8 cellular contexts compared by ENCODE assay signal in the genomic region with DNA sequence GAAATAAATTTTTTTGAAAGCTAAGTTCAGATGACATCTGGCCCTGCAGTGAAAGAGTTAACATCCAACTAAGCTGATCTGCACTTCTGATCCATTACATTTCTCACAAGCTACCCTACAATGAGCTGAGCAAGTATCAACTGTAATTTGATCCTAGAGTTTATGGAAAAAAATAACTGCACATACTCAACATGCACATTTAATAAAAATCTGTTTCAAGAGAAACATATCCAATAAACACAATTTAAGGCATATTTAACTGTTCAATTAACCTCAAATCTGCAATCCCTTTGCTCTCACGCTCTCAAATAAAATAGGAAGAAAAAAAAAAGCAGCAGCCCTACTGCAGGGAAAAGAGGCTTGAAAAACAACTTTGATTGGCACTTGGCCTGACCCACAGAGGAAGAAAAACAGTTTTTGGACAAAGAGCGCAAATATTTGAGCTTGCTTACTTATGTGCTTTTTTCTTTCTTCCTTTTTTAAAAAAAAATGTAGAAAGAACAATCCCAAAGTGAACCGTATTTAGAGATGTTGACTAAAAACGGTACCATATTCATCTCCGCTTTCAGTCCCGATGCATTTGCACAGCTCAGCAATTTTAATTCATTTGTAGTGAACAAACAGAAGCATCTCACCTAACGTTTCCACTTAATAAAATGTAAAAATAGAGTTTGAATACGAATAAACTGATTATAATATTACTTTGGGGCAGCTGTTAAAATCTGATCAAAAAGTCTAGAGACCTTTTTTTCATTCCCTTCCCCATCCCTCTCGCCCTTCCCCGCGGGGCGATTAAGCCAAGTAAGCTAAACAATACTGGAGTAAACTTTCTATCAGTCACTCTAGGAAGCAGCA. TPM values are rescaled to one million over a fixed set of nuclear protein-coding genes. Genes with fewer than 3 reads are reported as not detected.
A peak's percentile ranks its signal among the peaks of the same experiment; 100 is the strongest.
DNase-seq lines count a peak whose midpoint lies in the region; ATAC-seq and TF ChIP-seq lines count a peak whose summit lies in the region.

No MANE protein-coding gene starts in this region.

- peak overlapping the region; percentile 86 to 97 (median 94) for H3K4me3 ChIP-seq in Peyer's patch
- H3K4me3 ChIP-seq in endocrine pancreas (ENCODE audit: control insufficient read depth, insufficient read depth, low read length): peak overlapping the region; percentile 90

- no peak for TF ChIP-seq POLR2A in Peyer's patch (IDR thresholded peaks at IDR 0.05)

- no peak for ATAC-seq in activated T-cell treated with anti-CD3 and anti-CD28 coated beads, Interleukin-2, amount 50 U/mL, for 4 hours
- ATAC-seq in naive thymus-derived CD8-positive, alpha-beta T cell: no peak
- ATAC-seq in GM21737 (IDR thresholded peaks at IDR 0.05; ENCODE audit: unreplicated experiment) (no peak), HG03378 (IDR thresholded peaks at IDR 0.05; ENCODE audit: unreplicated experiment) (no peak), GM19328 (IDR thresholded peaks at IDR 0.05; ENCODE audit: unreplicated experiment) (no peak)

- POLR2A ChIA-PET in naive thymus-derived CD8-positive, alpha-beta T cell (lab: Charles Lee): interaction anchor here (0.6 to 5.1 kb wide), 13 partner anchors 15 to 481 kb away, joined by 3 to 71 read pairs (median 4); no protein-coding TSS in a partner anchor

- H3K4me1 ChIP-seq in Peyer's patch (peaks cover 0 to 10% (median 3%) of the 10 kb centered on the region in 4 donors), endocrine pancreas (ENCODE audit: control insufficient read depth, insufficient read depth, low read length) (peaks cover 26% of the 10 kb centered on the region)

- H3K27me3 ChIP-seq in Peyer's patch: no peaks in the 10 kb centered on the region
- no peaks in the 10 kb centered on the region for H3K27me3 ChIP-seq in endocrine pancreas (ENCODE audit: control insufficient read depth, insufficient read depth, low read length)

- DNase-seq in activated T-cell treated with anti-CD3 and anti-CD28 coated beads, Interleukin-2, amount 50 U/mL, for 4 hours: no peak
- no peak for DNase-seq in activated T-cell treated with anti-CD3 and anti-CD28 coated beads, Interleukin-2, amount 50 U/mL, for 1 hour
- DNase-seq in Peyer's patch: no peak
- peak in 2 of 10 donors; percentile 3 to 22 for DNase-seq in naive thymus-derived CD8-positive, alpha-beta T cell

- peak overlapping the region; percentile 96 for H3K4me3 Mint-ChIP-seq in activated T-cell treated with anti-CD3 and anti-CD28 coated beads, Interleukin-2, amount 50 U/mL, for 4 hours
- H3K4me3 Mint-ChIP-seq in naive thymus-derived CD8-positive, alpha-beta T cell: peak overlapping the region in 8 of 10 donors; percentile 89 to 98 (median 94)

- H3K27me3 Mint-ChIP-seq in activated T-cell treated with anti-CD3 and anti-CD28 coated beads, Interleukin-2, amount 50 U/mL, for 4 hours (ENCODE audit: low read depth): no peaks in the 10 kb centered on the region
- no peaks in the 10 kb centered on the region for H3K27me3 Mint-ChIP-seq in naive thymus-derived CD8-positive, alpha-beta T cell

- H3K9me3 Mint-ChIP-seq in activated T-cell treated with anti-CD3 and anti-CD28 coated beads, Interleukin-2, amount 50 U/mL, for 4 hours: no peaks in the 10 kb centered on the region
- no peaks in the 10 kb centered on the region for H3K9me3 Mint-ChIP-seq in naive thymus-derived CD8-positive, alpha-beta T cell

- H3K27ac ChIP-seq in Peyer's patch: peak overlapping the region; percentile 87 to 99 (median 92)

- peaks cover 61% of the 10 kb centered on the region for H3K4me1 Mint-ChIP-seq in activated T-cell treated with anti-CD3 and anti-CD28 coated beads, Interleukin-2, amount 50 U/mL, for 4 hours (ENCODE audit: low read depth)
- peaks cover 8 to 66% (median 31%) of the 10 kb centered on the region in 4 donors for H3K4me1 Mint-ChIP-seq in naive thymus-derived CD8-positive, alpha-beta T cell

- H3K36me3 Mint-ChIP-seq in activated T-cell treated with anti-CD3 and anti-CD28 coated beads, Interleukin-2, amount 50 U/mL, for 4 hours (ENCODE audit: insufficient read depth): peaks cover 9% of the 10 kb centered on the region
- H3K36me3 Mint-ChIP-seq in naive thymus-derived CD8-positive, alpha-beta T cell: peaks cover 0 to 11% (median 0%) of the 10 kb centered on the region in 3 donors

- no peak for TF ChIP-seq CTCF in Peyer's patch (IDR thresholded peaks at IDR 0.05)

- H3K9ac ChIP-seq in endocrine pancreas (ENCODE audit: control insufficient read depth, insufficient read depth, low read length): no peak overlapping the region

- peak overlapping the region; percentile 66 to 95 (median 86) for H3K27ac Mint-ChIP-seq in naive thymus-derived CD8-positive, alpha-beta T cell

- H3K36me3 ChIP-seq in Peyer's patch (no peaks in the 10 kb centered on the region), endocrine pancreas (ENCODE audit: control insufficient read depth, insufficient read depth, low read length) (no peaks in the 10 kb centered on the region)

- H3K9me3 ChIP-seq in Peyer's patch (no peaks in the 10 kb centered on the region), endocrine pancreas (ENCODE audit: control insufficient read depth, low read length) (no peaks in the 10 kb centered on the region)

RNA-seq across cellular contexts. Expression of a gene that starts 1.6 kb away (rescaled TPM):
- 1 to 10 TPM; 6.8 to 9.3 (median 7.3) TPM for total RNA-seq in activated T-cell treated with anti-CD3 and anti-CD28 coated beads, Interleukin-2, amount 50 U/mL, for 4 hours
- 10 to 100 TPM; 23.1 to 52.8 (median 28.4) TPM for total RNA-seq in Peyer's patch
- total RNA-seq in naive thymus-derived CD8-positive, alpha-beta T cell: 10 to 100 TPM; 85.4 to 86.2 TPM
- 1 to 10 TPM; 1.3 to 1.8 (median 1.7) TPM for polyA plus RNA-seq in naive thymus-derived CD8-positive, alpha-beta T cell
